Comparison of ENCODE assay signal across 8 cellular contexts in the genomic region with DNA sequence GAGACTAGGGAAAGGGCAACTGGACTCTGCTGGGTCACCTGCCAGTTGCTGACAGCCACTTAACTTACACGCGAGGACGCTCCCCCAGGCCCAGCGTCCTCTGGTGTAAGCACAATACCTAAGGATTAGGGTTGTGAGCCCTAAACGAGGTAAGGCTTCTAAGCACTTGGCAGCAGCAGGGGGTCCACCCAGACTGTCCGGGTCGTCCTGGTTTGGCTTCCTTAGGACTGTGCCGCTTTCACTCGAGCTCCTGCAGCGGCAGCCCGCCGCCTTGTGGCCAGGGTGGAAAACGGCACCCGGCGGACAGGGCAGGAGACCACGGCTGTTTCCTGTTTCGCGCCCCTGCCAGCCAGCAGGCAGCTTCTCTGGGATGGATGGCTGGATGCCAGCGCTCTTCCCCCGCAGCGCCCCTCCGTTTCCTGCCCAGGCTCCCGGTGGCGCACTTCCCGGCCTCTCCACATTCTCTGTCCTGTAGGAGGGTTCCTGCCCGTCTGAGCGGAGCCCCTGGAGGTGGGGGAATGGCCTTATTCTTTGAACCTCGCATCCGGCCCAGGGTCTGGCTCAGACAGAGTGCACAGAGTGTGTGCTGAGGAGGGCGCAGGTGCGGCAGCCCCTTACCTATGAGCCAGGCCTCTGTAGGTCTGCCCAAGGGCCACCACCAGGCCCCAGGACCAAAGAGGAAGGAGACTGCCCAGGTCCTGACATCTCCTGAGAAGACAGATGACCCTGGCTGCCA. TPM values are rescaled to one million over a fixed set of nuclear protein-coding genes. Genes with fewer than 3 reads are reported as not detected.
DNase-seq lines count a peak whose midpoint lies in the region; ATAC-seq and TF ChIP-seq lines count a peak whose summit lies in the region.

No MANE protein-coding gene starts in this region.

- intact Hi-C loops in Calu3 (cut with micrococcal nuclease; ENCODE audit: unreplicated experiment) (loop anchor here (2.0 kb wide), 1 partner anchor 142 kb away; no protein-coding TSS in a partner anchor), left lung (cut with DNase I) (no loop called here)

- peaks cover 16% of the 10 kb centered on the region for H3K36me3 Mint-ChIP-seq in Calu3 (ENCODE audit: insufficient read depth, unreplicated experiment)

- BruUV-seq in Calu3 (replicated peaks; lab: Mats Ljungman, UMichigan): no TSS peak

- no peak overlapping the region for H3K4me3 Mint-ChIP-seq in Calu3 (ENCODE audit: low read depth, unreplicated experiment)

- H3K4me3 ChIP-seq in left lung: peak overlapping the region in 1 of 2 donors; percentile 25

- H3K9me3 ChIP-seq in left lung: no peaks in the 10 kb centered on the region

- H3K27ac ChIP-seq in left lung: no peak overlapping the region

- CTCF ChIA-PET in Calu3 (lab: Charles Lee): interaction anchor here (0.6 to 1.6 kb wide), 8 partner anchors 28 to 256 kb away, joined by 3 to 7 read pairs (median 4); partner anchors contain the start of gene WIPI1

- TF ChIP-seq CTCF in Calu3 (IDR thresholded peaks at IDR 0.05; ENCODE audit: unreplicated experiment): peak; percentile 69
- TF ChIP-seq CTCF in left lung (IDR thresholded peaks at IDR 0.05): peak; percentile 80 to 93

- H3K27ac Mint-ChIP-seq in Calu3 (ENCODE audit: unreplicated experiment): no peak overlapping the region

- H3K4me1 ChIP-seq in left lung: peaks cover 23 to 60% of the 10 kb centered on the region in 2 donors

- DNase-seq in Calu3 (peak; percentile 84), NCI-H345 treated with DMSO at 0.1 percent for 48 hours (lab: John Stamatoyannopoulos, UW; ENCODE audit: unreplicated experiment) (peak; percentile 66), cerebellum (ENCODE audit: low spot score) (peak; percentile 75), left lung (peak; percentile 71 to 96)
- DNase-seq in activated CD4-positive, CD25-positive, alpha-beta regulatory T cell treated with anti-CD3 and anti-CD28 coated beads, Interleukin-2, amount 50 U/mL, for 72 hours: peak; percentile 80
- DNase-seq in stimulated activated CD4-positive, alpha-beta T cell treated with anti-CD3 and anti-CD28 coated beads, Interleukin-2, amount 100 ng/mL, for 48 hours: peak; percentile 81 to 82

- H3K4me1 Mint-ChIP-seq in Calu3 (ENCODE audit: low read depth, unreplicated experiment): peaks cover 8% of the 10 kb centered on the region

- H3K9me3 Mint-ChIP-seq in Calu3 (ENCODE audit: low read depth, unreplicated experiment): no peaks in the 10 kb centered on the region

- H3K27me3 ChIP-seq in left lung: peaks cover 43 to 70% of the 10 kb centered on the region in 2 donors

- peaks cover 42% of the 10 kb centered on the region for H3K27me3 Mint-ChIP-seq in Calu3 (ENCODE audit: unreplicated experiment)

- ATAC-seq in HG02571 (IDR thresholded peaks at IDR 0.05; ENCODE audit: unreplicated experiment) (peak; percentile 34), left lung (peak; percentile 58), HG02870 (IDR thresholded peaks at IDR 0.05; ENCODE audit: unreplicated experiment) (no peak)

- H3K36me3 ChIP-seq in left lung: no peaks in the 10 kb centered on the region

RNA-seq across cellular contexts. Expression of gene AMZ2, which starts 47.0 kb away (rescaled TPM):
- total RNA-seq in Calu3 (2022) (59.5 and 62.2 TPM in 2 replicates), cerebellum (43.8 TPM), left lung (10 to 100 TPM; 48.4 to 66.7 TPM)
